In the genomic region with DNA sequence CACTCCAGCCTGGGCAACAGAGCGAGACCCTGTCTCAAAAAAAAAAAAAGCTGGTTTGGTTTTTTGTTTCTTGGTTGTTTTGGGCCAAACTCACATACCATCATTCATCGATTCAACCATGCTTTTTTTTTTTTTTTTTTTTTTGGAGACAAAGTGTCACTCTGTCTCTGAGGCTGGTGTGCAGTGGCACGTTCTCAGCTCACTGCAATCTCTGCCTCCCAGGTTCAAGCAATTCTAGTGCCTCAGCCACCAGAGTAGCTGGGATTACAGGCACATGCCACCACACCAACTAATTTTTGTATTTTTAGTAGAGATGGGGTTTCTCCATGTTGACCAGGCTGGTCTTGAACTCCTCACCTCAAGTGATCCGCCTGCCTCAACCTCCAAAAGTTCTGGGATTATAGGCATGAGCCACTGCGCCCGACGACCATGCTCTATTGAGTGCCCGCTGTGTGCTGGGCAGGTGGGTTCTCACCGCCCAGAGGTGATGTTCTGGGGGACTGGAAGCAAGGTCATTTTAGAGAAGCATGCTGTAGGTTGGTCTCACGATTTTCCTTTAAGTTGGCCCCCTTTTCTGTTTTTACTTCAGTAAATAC, we compare ENCODE assay signal across 12 cellular contexts. TPM values are rescaled to one million over a fixed set of nuclear protein-coding genes. Genes with fewer than 3 reads are reported as not detected.
A peak's percentile ranks its signal among the peaks of the same experiment; 100 is the strongest.
DNase-seq lines count a peak whose midpoint lies in the region; ATAC-seq, FAIRE-seq and TF ChIP-seq lines count a peak whose summit lies in the region.
"Had no signal": no experiment of that assay in that cellular context is flagged by ENCODE, and none has a peak within 500 bp of the region (broad histone marks: within the 10 kb centered on the region; RNA-seq: fewer than 3 reads in every experiment).

No MANE protein-coding gene starts in this region.

- no peak for ATAC-seq in CD4-positive, alpha-beta T cell (ENCODE audit: poor library complexity)
- ATAC-seq in GM19452 (IDR thresholded peaks at IDR 0.05; ENCODE audit: unreplicated experiment), result no peak

- intact Hi-C loops in CD4-positive, alpha-beta T cell (cut with DNase I, micrococcal nuclease), result loop anchor here in 1 of 2 experiments (1.0 to 5.0 kb wide), 2 partner anchors 8 to 38 kb away; a partner anchor contains a TSS
- intact Hi-C loops in prostate gland (cut with DNase I), result no loop called here

- peak overlapping the region; percentile 80; the same call in 1 of the 2 replicates for H3K4me3 ChIP-seq in OCI-LY3 (ENCODE audit: low read length)
- no peak overlapping the region for H3K4me3 ChIP-seq in effector memory CD4-positive, alpha-beta T cell (ENCODE audit: insufficient read depth, low read depth, low read length, poor library complexity, severe bottlenecking)
- H3K4me3 ChIP-seq in prostate gland, result no peak overlapping the region

- H3K27ac Mint-ChIP-seq in CD4-positive, alpha-beta T cell, result peak overlapping the region; percentile 91

- H3K4me1 Mint-ChIP-seq in CD4-positive, alpha-beta T cell (ENCODE audit: low read depth), result peaks cover 69% of the 10 kb centered on the region

- no peaks in the 10 kb centered on the region for H3K79me2 ChIP-seq in OCI-LY3 (ENCODE audit: low read length)

- CTCF ChIA-PET in CD4-positive, alpha-beta T cell (lab: Charles Lee), result interaction anchor here (0.6 to 2.8 kb wide), 5 partner anchors 9 to 810 kb away, joined by 3 to 18 read pairs (median 3); no protein-coding TSS in a partner anchor

- H3K36me3 ChIP-seq in OCI-LY3 (replicated peaks; ENCODE audit: low read depth, low read length) (no peaks in the 10 kb centered on the region), prostate gland (no peaks in the 10 kb centered on the region)
- no peaks in the 10 kb centered on the region for H3K36me3 ChIP-seq in effector memory CD4-positive, alpha-beta T cell (ENCODE audit: control insufficient read depth, insufficient read depth, low read length)

- no peaks in the 10 kb centered on the region for H3K27me3 ChIP-seq in CD4-positive, alpha-beta T cell (ENCODE audit: control insufficient read depth, insufficient read depth, low read length)
- H3K27me3 ChIP-seq in OCI-LY3 (ENCODE audit: low read depth, low read length) (no peaks in the 10 kb centered on the region), prostate gland (replicated peaks; ENCODE audit: insufficient read depth) (no peaks in the 10 kb centered on the region)
- no peaks in the 10 kb centered on the region for H3K27me3 ChIP-seq in effector memory CD4-positive, alpha-beta T cell (replicated peaks; ENCODE audit: control insufficient read depth, insufficient read depth, low read length, poor library complexity, severe bottlenecking)

- FAIRE-seq in GM19239 (lab: Jason Lieb, UNC), result no peak

- H3K9me3 ChIP-seq in CD4-positive, alpha-beta T cell (ENCODE audit: control insufficient read depth, low read length), result no peaks in the 10 kb centered on the region
- H3K9me3 ChIP-seq in OCI-LY3 (ENCODE audit: insufficient read depth, low read length) (no peaks in the 10 kb centered on the region), prostate gland (no peaks in the 10 kb centered on the region)
- H3K9me3 ChIP-seq in effector memory CD4-positive, alpha-beta T cell (ENCODE audit: control insufficient read depth, low read length), result no peaks in the 10 kb centered on the region

- H3K4me2 ChIP-seq in OCI-LY3 (ENCODE audit: low read length), result peak overlapping the region; percentile 83

- no peaks in the 10 kb centered on the region for H3K36me3 Mint-ChIP-seq in CD4-positive, alpha-beta T cell (ENCODE audit: low read depth)

- peak overlapping the region; percentile 96 for H3K27ac ChIP-seq in CD4-positive, alpha-beta T cell (ENCODE audit: low read depth, low read length)
- H3K27ac ChIP-seq in OCI-LY3 (ENCODE audit: low read length) (peak overlapping the region; percentile 8; the same call in 1 of the 2 replicates), prostate gland (peak overlapping the region; percentile 97 to 98)
- peak overlapping the region; percentile 92 for H3K27ac ChIP-seq in effector memory CD4-positive, alpha-beta T cell (ENCODE audit: insufficient read depth, low read length, poor library complexity, severe bottlenecking)

- TF ChIP-seq CTCF in CD4-positive, alpha-beta T cell (IDR thresholded peaks at IDR 0.05), result no peak
- no peak for TF ChIP-seq CTCF in OCI-LY3 (IDR thresholded peaks at IDR 0.05; ENCODE audit: low read depth, low read length)
- no peak for TF ChIP-seq CTCF in prostate gland (IDR thresholded peaks at IDR 0.05)

- H3K9ac ChIP-seq in OCI-LY3 (ENCODE audit: low read length), result peak overlapping the region; percentile 3; the same call in 1 of the 2 replicates

- WGBS in prostate gland, result 73% methylated on average over 10 of the region's 10 CpGs

- H3K4me1 ChIP-seq in OCI-LY3 (ENCODE audit: low read length) (peaks cover 36% of the 10 kb centered on the region), prostate gland (replicated peaks) (no peaks in the 10 kb centered on the region)
- peaks cover 55% of the 10 kb centered on the region for H3K4me1 ChIP-seq in effector memory CD4-positive, alpha-beta T cell (ENCODE audit: control insufficient read depth, insufficient read depth, low read length, poor library complexity, severe bottlenecking)

- no peak for TF ChIP-seq POLR2A in prostate gland (IDR thresholded peaks at IDR 0.05)

- H3K4me3 Mint-ChIP-seq in CD4-positive, alpha-beta T cell, result peak overlapping the region; percentile 89

- no peaks in the 10 kb centered on the region for H3K9me3 Mint-ChIP-seq in CD4-positive, alpha-beta T cell

- DNase-seq in CD4-positive, alpha-beta T cell, result no peak
- DNase-seq in effector memory CD4-positive, alpha-beta T cell, result no peak
- DNase-seq in prostate gland (ENCODE audit: low spot score) (no peak), islet precursor cell (no peak), GM19239 (ENCODE audit: insufficient read length, low spot score) (no peak)
- no peak for DNase-seq in stimulated activated CD4-positive, alpha-beta T cell treated with anti-CD3 and anti-CD28 coated beads, Interleukin-4, amount 100 ng/mL, for 4 hours
- DNase-seq: DMS153, midbrain, NCI-H1092 treated with DMSO at 0.1 percent for 48 hours, NCI-H748 treated with DMSO at 0.1 percent for 48 hours had no signal

- no peak overlapping the region for H2AFZ ChIP-seq in OCI-LY3 (ENCODE audit: low read depth, low read length)

- POLR2A ChIA-PET in CD4-positive, alpha-beta T cell (lab: Charles Lee), result interaction anchor here (0.6 to 18.2 kb wide), 4 partner anchors 9 to 870 kb away, joined by 4 to 761 read pairs (median 166); a partner anchor contains a TSS

- H3K27me3 Mint-ChIP-seq in CD4-positive, alpha-beta T cell, result no peaks in the 10 kb centered on the region

- no peaks in the 10 kb centered on the region for H4K20me1 ChIP-seq in OCI-LY3 (ENCODE audit: insufficient read depth, low read length)

RNA-seq across cellular contexts. Expression of a gene that starts 8.1 kb away (rescaled TPM):
- total RNA-seq in CD4-positive, alpha-beta T cell, result 1,000 to 10,000 TPM; 1,827 to 1,976 TPM
- 100 to 1,000 TPM; 521 to 844 TPM for total RNA-seq in prostate gland

RNA-seq across cellular contexts. Expression of a gene that starts 15.3 kb away (rescaled TPM):
- total RNA-seq in CD4-positive, alpha-beta T cell, result 10 to 100 TPM; 18.1 to 18.7 TPM
- total RNA-seq in prostate gland, result 10 to 100 TPM in 1 of 2 donors, 1 to 10 TPM in 1; 4.1 to 19.5 TPM

RNA-seq across cellular contexts. Expression of a gene that starts 33.3 kb away (rescaled TPM):
- total RNA-seq in CD4-positive, alpha-beta T cell, result 10 to 100 TPM; 40.2 to 47.4 TPM
- 100 to 1,000 TPM; 157 to 215 TPM for total RNA-seq in prostate gland

RNA-seq across cellular contexts. Expression of a gene that starts 50.8 kb away (rescaled TPM):
- 10 to 100 TPM; 24.4 to 25.9 TPM for total RNA-seq in CD4-positive, alpha-beta T cell
- 10 to 100 TPM; 18.0 to 37.3 TPM for total RNA-seq in prostate gland

Comparison
In these comparisons a context has a peak if more than half of its experiments do, and no peak if none do; other contexts are left out.
1. H3K27ac ChIP-seq: peak in every context shown above with its lines; median percentile 98 in prostate gland; 96 in CD4-positive, alpha-beta T cell; 92 in effector memory CD4-positive, alpha-beta T cell; 8 in OCI-LY3.